In genomic region chr2:120985174-120985996, GRCh38 we compare ENCODE assay signal across 20 cellular contexts.
"Had no signal": no experiment of that assay in that cellular context is flagged by ENCODE, and none has a peak within 500 bp of the region (broad histone marks: within the 10 kb centered on the region; RNA-seq: fewer than 3 reads in every experiment).

No MANE protein-coding gene starts in this region.

- DNase-seq: esophagus squamous epithelium; foreskin fibroblast; left ventricle myocardium superior; mesendoderm; naive thymus-derived CD4-positive, alpha-beta T cell; nephron progenitor cell; right cardiac atrium; stimulated activated CD4-positive, alpha-beta T cell treated with anti-CD3 and anti-CD28 coated beads, Interleukin-15, amount 100 ng/mL, for 24 hours; stimulated activated CD4-positive, alpha-beta T cell treated with anti-CD3 and anti-CD28 coated beads, Interleukin-1b, Interleukin-23, amount 100 ng/mL, for 48 hours; stimulated activated CD4-positive, alpha-beta T cell treated with anti-CD3 and anti-CD28 coated beads, Interleukin-4, amount 100 ng/mL, for 24 hours; stimulated activated naive CD8-positive, alpha-beta T cell treated with anti-CD3 and anti-CD28 coated beads, Interleukin-15, amount 100 ng/mL, for 72 hours; testis; upper lobe of right lung had no signal

- H3K36me3 ChIP-seq: neutrophil, upper lobe of right lung had no signal

- H3K4me3 ChIP-seq: esophagus squamous epithelium, gastroesophageal sphincter, hepatocyte, testis, tibial nerve, upper lobe of right lung, vagina had no signal

- H3K4me1 ChIP-seq: gastroesophageal sphincter, tibial nerve, upper lobe of right lung, vagina had no signal

- H3K9me3 ChIP-seq: esophagus squamous epithelium, gastroesophageal sphincter, neutrophil, testis, tibial nerve, upper lobe of right lung, vagina had no signal

- H3K27me3 ChIP-seq: esophagus squamous epithelium, gastroesophageal sphincter, neutrophil, testis, tibial nerve, upper lobe of right lung, vagina had no signal

- H3K27ac ChIP-seq: esophagus squamous epithelium, gastroesophageal sphincter, hepatocyte, neutrophil, testis, tibial nerve, upper lobe of right lung, vagina had no signal

- ATAC-seq: gastroesophageal sphincter; left colon; left ventricle myocardium superior; naive thymus-derived CD4-positive, alpha-beta T cell; stimulated activated memory B cell treated with anti-CD40 and anti-IgM and Interleukin-4, amounts not matched to agents 10 μg/mL and 1 μg/mL and 100 μg/mL, for 72 hours; upper lobe of right lung had no signal
